In genomic region chr7:21946228-21946709, GRCh38 we compare ENCODE assay signal across 8 cellular contexts. TPM values are rescaled to one million over a fixed set of nuclear protein-coding genes. Genes with fewer than 3 reads are reported as not detected.
DNase-seq lines count a peak whose midpoint lies in the region; ATAC-seq and TF ChIP-seq lines count a peak whose summit lies in the region.

No MANE protein-coding gene starts in this region.

- peaks cover 26% of the 10 kb centered on the region for H3K27me3 ChIP-seq in smooth muscle cell (ENCODE audit: low read depth)

- CTCF ChIA-PET in T-cell (lab: Charles Lee) = no interaction called here

- H3K36me3 Mint-ChIP-seq in T-cell (no peaks in the 10 kb centered on the region), glutamatergic neuron (ENCODE audit: unreplicated experiment) (no peaks in the 10 kb centered on the region)

- H2AFZ ChIP-seq in smooth muscle cell (ENCODE audit: low read depth) = peak overlapping the region; percentile 79

- ATAC-seq in T-cell (replicated peaks in 1 of 4) = no peak

- H3K36me3 ChIP-seq in smooth muscle cell (ENCODE audit: low read depth) = no peaks in the 10 kb centered on the region

- H4K20me1 ChIP-seq in smooth muscle cell (ENCODE audit: low read depth) = no peaks in the 10 kb centered on the region

- H3K27ac Mint-ChIP-seq in T-cell (peak overlapping the region in 1 of 2 donors; percentile 61), glutamatergic neuron (ENCODE audit: unreplicated experiment) (no peak overlapping the region)

- peak overlapping the region; percentile 65 for H3K4me3 ChIP-seq in smooth muscle cell

- H3K9me3 Mint-ChIP-seq in T-cell (no peaks in the 10 kb centered on the region), glutamatergic neuron (ENCODE audit: unreplicated experiment) (peaks cover 2% of the 10 kb centered on the region)

- H3K4me1 ChIP-seq in smooth muscle cell (ENCODE audit: low read depth) = peaks cover 29% of the 10 kb centered on the region

- DNase-seq in NCI-H2081 treated with DMSO at 0.1 percent for 48 hours (lab: John Stamatoyannopoulos, UW) = peak; percentile 49
- no peak for DNase-seq in NCI-H2081 (lab: John Stamatoyannopoulos, UW)
- no peak for DNase-seq in T-cell
- DNase-seq in glutamatergic neuron = no peak
- no peak for DNase-seq in smooth muscle cell (lab: John Stamatoyannopoulos, UW; ENCODE audit: unreplicated experiment)
- DNase-seq in GM03348 (ENCODE audit: low spot score) = no peak
- no peak for DNase-seq in SW480 (ENCODE audit: low spot score)
- DNase-seq in cerebellum (ENCODE audit: low spot score) = no peak

- TF ChIP-seq CTCF in glutamatergic neuron (IDR thresholded peaks at IDR 0.05; ENCODE audit: partially characterized antibody, unreplicated experiment) = no peak
- no peak for TF ChIP-seq CTCF in smooth muscle cell (IDR thresholded peaks at IDR 0.05; ENCODE audit: borderline replicate concordance, insufficient read depth, poor library complexity, severe bottlenecking)

- H3F3A ChIP-seq in smooth muscle cell (ENCODE audit: low read depth) = peaks cover 3% of the 10 kb centered on the region

- POLR2A ChIA-PET in T-cell (lab: Charles Lee) = no interaction called here

- peak overlapping the region; percentile 89 for H3K9ac ChIP-seq in smooth muscle cell (ENCODE audit: low read depth)

- no peaks in the 10 kb centered on the region for H3K9me3 ChIP-seq in smooth muscle cell (replicated peaks; ENCODE audit: low read depth)

- H3K27me3 Mint-ChIP-seq in T-cell = no peaks in the 10 kb centered on the region
- no peaks in the 10 kb centered on the region for H3K27me3 Mint-ChIP-seq in glutamatergic neuron (ENCODE audit: unreplicated experiment)

- no peak overlapping the region for H3K27ac ChIP-seq in smooth muscle cell (ENCODE audit: low read depth)

- no peaks in the 10 kb centered on the region for H3K79me2 ChIP-seq in smooth muscle cell (ENCODE audit: low read depth)

- H3K4me1 Mint-ChIP-seq in T-cell (peaks cover 49 to 62% (median 54%) of the 10 kb centered on the region in 3 donors), glutamatergic neuron (ENCODE audit: low read depth, unreplicated experiment) (peaks cover 5% of the 10 kb centered on the region)

- peak overlapping the region; percentile 95 for H3K4me2 ChIP-seq in smooth muscle cell

- peak overlapping the region; percentile 84 to 89 (median 87) for H3K4me3 Mint-ChIP-seq in T-cell
- peak overlapping the region; percentile 85 for H3K4me3 Mint-ChIP-seq in glutamatergic neuron (ENCODE audit: unreplicated experiment)

- 26% methylated on average over 7 of the region's 7 CpGs for WGBS in smooth muscle cell (ENCODE audit: low lambda C conversion rate)

RNA-seq across cellular contexts. Expression of gene CDCA7L, which starts 0.6 kb away (rescaled TPM):
- total RNA-seq in T-cell (10 to 100 TPM; 11.8 to 31.1 (median 21.4) TPM), glutamatergic neuron (ENCODE audit: unreplicated experiment) (6.1 TPM), smooth muscle cell (7.8 and 13.9 TPM in 2 replicates), cerebellum (24.7 TPM)
- 9.3 and 9.7 TPM in 2 replicates for polyA plus RNA-seq in smooth muscle cell
